In genomic region chr13:113664751-113665581, GRCh38 we compare ENCODE assay signal across 19 cellular contexts. TPM values are rescaled to one million over a fixed set of nuclear protein-coding genes. Genes with fewer than 3 reads are reported as not detected.
A peak's percentile ranks its signal among the peaks of the same experiment; 100 is the strongest.
DNase-seq lines count a peak whose midpoint lies in the region; ATAC-seq and TF ChIP-seq lines count a peak whose summit lies in the region.
"Had no signal": no experiment of that assay in that cellular context is flagged by ENCODE, and none has a peak within 500 bp of the region (broad histone marks: within the 10 kb centered on the region; RNA-seq: fewer than 3 reads in every experiment).

No MANE protein-coding gene starts in this region.

- no peaks in the 10 kb centered on the region for H3K4me1 Mint-ChIP-seq in natural killer cell
- peaks cover 0 to 4% of the 10 kb centered on the region in 2 donors for H3K4me1 Mint-ChIP-seq in natural killer cell treated with Interleukin-12 subunit alpha and Interleukin-12 subunit beta and Interleukin-15 and Interleukin-18, amount 100 ng/mL, for 72 hours (ENCODE audit: low read depth in 2 of 2)
- peaks cover 10% of the 10 kb centered on the region for H3K4me1 Mint-ChIP-seq in brain
- H3K4me1 Mint-ChIP-seq in neural crest cell = peaks cover 8% of the 10 kb centered on the region
- H3K4me1 Mint-ChIP-seq: activated T-helper 17 cell treated with anti-CD3 and anti-CD28 coated beads, Interleukin-2, amount 50 U/mL, for 72 hours had no signal

- intact Hi-C loops in natural killer cell (cut with micrococcal nuclease) = no loop called here

- H3K9me3 Mint-ChIP-seq in natural killer cell (peaks cover 4 to 7% of the 10 kb centered on the region in 2 donors), brain (peaks cover 14 to 19% (median 18%) of the 10 kb centered on the region in 5 experiments), neural crest cell (peaks cover 17% of the 10 kb centered on the region)
- H3K9me3 Mint-ChIP-seq in natural killer cell treated with Interleukin-12 subunit alpha and Interleukin-12 subunit beta and Interleukin-15 and Interleukin-18, amount 100 ng/mL, for 72 hours = peaks cover 7% of the 10 kb centered on the region

- peak; percentile 4 for DNase-seq in natural killer cell
- DNase-seq in natural killer cell treated with Interleukin-12 subunit alpha and Interleukin-12 subunit beta and Interleukin-15 and Interleukin-18, amount 100 ng/mL, for 72 hours (ENCODE audit: low spot score) = no peak
- DNase-seq in neural crest cell (ENCODE audit: low read depth, low spot score) = peak; percentile 14
- DNase-seq in NCI-H2171 treated with DMSO at 0.1 percent for 48 hours (lab: John Stamatoyannopoulos, UW) = no peak
- no peak for DNase-seq in central memory CD4-positive, alpha-beta T cell
- no peak for DNase-seq in AG20443 (ENCODE audit: low spot score)
- DNase-seq: activated CD4-positive, alpha-beta T cell treated with anti-CD3 and anti-CD28 coated beads, Interleukin-2, amount 50 U/mL, for 1 hour; brain microvascular endothelial cell; C1 segment of cervical spinal cord; NCI-H187; NCI-H510A treated with DMSO at 0.1 percent for 48 hours; nephron progenitor cell; stimulated activated naive CD8-positive, alpha-beta T cell treated with anti-CD3 and anti-CD28 coated beads, Interleukin-15, Interleukin-2, amounts not matched to agents 100 U/mL and 50 U/mL, for 24 hours had no signal

- H3K36me3 Mint-ChIP-seq in natural killer cell = peaks cover 12% of the 10 kb centered on the region
- H3K36me3 Mint-ChIP-seq in natural killer cell treated with Interleukin-12 subunit alpha and Interleukin-12 subunit beta and Interleukin-15 and Interleukin-18, amount 100 ng/mL, for 72 hours = peaks cover 11% of the 10 kb centered on the region
- no peaks in the 10 kb centered on the region for H3K36me3 Mint-ChIP-seq in brain
- peaks cover 2% of the 10 kb centered on the region for H3K36me3 Mint-ChIP-seq in neural crest cell (ENCODE audit: low read depth)

- H3K27me3 Mint-ChIP-seq in natural killer cell (ENCODE audit: low read depth in 2 of 2) = no peaks in the 10 kb centered on the region
- H3K27me3 Mint-ChIP-seq in natural killer cell treated with Interleukin-12 subunit alpha and Interleukin-12 subunit beta and Interleukin-15 and Interleukin-18, amount 100 ng/mL, for 72 hours = no peaks in the 10 kb centered on the region
- H3K27me3 Mint-ChIP-seq in brain = peaks cover 4% of the 10 kb centered on the region
- peaks cover 26% of the 10 kb centered on the region for H3K27me3 Mint-ChIP-seq in neural crest cell (ENCODE audit: low read depth)
- H3K27me3 Mint-ChIP-seq: activated T-helper 17 cell treated with anti-CD3 and anti-CD28 coated beads, Interleukin-2, amount 50 U/mL, for 72 hours had no signal

- no peak for TF ChIP-seq CTCF in natural killer cell (IDR thresholded peaks at IDR 0.05)
- TF ChIP-seq CTCF in brain (conservative IDR thresholded peaks at IDR 0.05) = no peak
- no peak for TF ChIP-seq CTCF in neural crest cell (conservative IDR thresholded peaks at IDR 0.05)

- H3K27ac Mint-ChIP-seq in natural killer cell (no peak overlapping the region), brain (peak overlapping the region in 4 of 5 experiments; percentile 21 to 86 (median 58)), neural crest cell (ENCODE audit: unreplicated experiment) (no peak overlapping the region)
- peak overlapping the region in 1 of 2 donors; percentile 47 for H3K27ac Mint-ChIP-seq in natural killer cell treated with Interleukin-12 subunit alpha and Interleukin-12 subunit beta and Interleukin-15 and Interleukin-18, amount 100 ng/mL, for 72 hours
- H3K27ac Mint-ChIP-seq: activated T-helper 17 cell treated with anti-CD3 and anti-CD28 coated beads, Interleukin-2, amount 50 U/mL, for 72 hours; nephron progenitor cell; T-helper 1 cell treated with Interleukin-12 subunit alpha and Interleukin-12 subunit beta and Interleukin-4 antibody, amounts not matched to agents 30 μg/mL and 1 μg/mL, for 36 hours had no signal

- H3K4me3 Mint-ChIP-seq in natural killer cell (no peak overlapping the region), brain (peak overlapping the region in 1 of 5 experiments; percentile 22), neural crest cell (peak overlapping the region; percentile 74)
- no peak overlapping the region for H3K4me3 Mint-ChIP-seq in natural killer cell treated with Interleukin-12 subunit alpha and Interleukin-12 subunit beta and Interleukin-15 and Interleukin-18, amount 100 ng/mL, for 72 hours
- H3K4me3 Mint-ChIP-seq: activated T-helper 17 cell treated with anti-CD3 and anti-CD28 coated beads, Interleukin-2, amount 50 U/mL, for 72 hours; nephron progenitor cell; T-helper 1 cell treated with Interleukin-12 subunit alpha and Interleukin-12 subunit beta and Interleukin-4 antibody, amounts not matched to agents 30 μg/mL and 1 μg/mL, for 36 hours had no signal

- ATAC-seq in natural killer cell = no peak
- ATAC-seq in natural killer cell treated with Interleukin-12 subunit alpha and Interleukin-12 subunit beta and Interleukin-15 and Interleukin-18, amount 100 ng/mL, for 72 hours = no peak
- ATAC-seq: activated T-helper 17 cell treated with anti-CD3 and anti-CD28 coated beads, Interleukin-2, amount 50 U/mL, for 72 hours; stimulated activated naive CD8-positive, alpha-beta T cell treated with anti-CD3 and anti-CD28 coated beads, Interleukin-15, Interleukin-2, amounts not matched to agents 100 U/mL and 50 U/mL, for 24 hours had no signal

RNA-seq across cellular contexts. Expression of gene GRK1, which starts 2.1 kb away (rescaled TPM):
- total RNA-seq in natural killer cell (not detected), neural crest cell (0.77 and 1.5 TPM in 2 replicates)
- total RNA-seq in natural killer cell treated with Interleukin-12 subunit alpha and Interleukin-12 subunit beta and Interleukin-15 and Interleukin-18, amount 100 ng/mL, for 72 hours = under 1 TPM in 1 of 2 donors, not detected in 1; 0.14 TPM
- polyA plus RNA-seq in brain (ENCODE audit: insufficient read depth, low read depth, low replicate concordance) = 2.5 TPM
- total RNA-seq: lower leg skin, RPMI7951 had no signal
- polyA plus RNA-seq: fibroblast of lung had no signal

RNA-seq across cellular contexts. Expression of gene ATP4B, which starts 7.0 kb away (rescaled TPM):
- total RNA-seq in natural killer cell (not detected), neural crest cell (not detected in 2 replicates)
- not detected for total RNA-seq in natural killer cell treated with Interleukin-12 subunit alpha and Interleukin-12 subunit beta and Interleukin-15 and Interleukin-18, amount 100 ng/mL, for 72 hours
- 1.8 TPM for polyA plus RNA-seq in brain (ENCODE audit: insufficient read depth, low read depth, low replicate concordance)
- total RNA-seq: activated T-helper 17 cell treated with anti-CD3 and anti-CD28 coated beads, Interleukin-2, amount 50 U/mL, for 72 hours; fibroblast of lung; lower leg skin; RPMI7951 had no signal
- polyA plus RNA-seq: fibroblast of lung had no signal

Comparison
In these comparisons a context has a peak if more than half of its experiments do, and no peak if none do; other contexts are left out.
1. DNase-seq: peak in natural killer cell (single experiment) and neural crest cell (single experiment); none in natural killer cell treated with Interleukin-12 subunit alpha and Interleukin-12 subunit beta and Interleukin-15 and Interleukin-18, amount 100 ng/mL, for 72 hours (single experiment), NCI-H2171 treated with DMSO at 0.1 percent for 48 hours (single experiment), central memory CD4-positive, alpha-beta T cell (single experiment) and AG20443 (single experiment).
2. H3K27ac Mint-ChIP-seq: peak in brain (4 of 5); none in natural killer cell (0 of 2) and neural crest cell (single experiment).